ENCODE assay signal across 14 cellular contexts in genomic region chr5:36647046-36647445, GRCh38. TPM values are rescaled to one million over a fixed set of nuclear protein-coding genes. Genes with fewer than 3 reads are reported as not detected.
"Had no signal": no experiment of that assay in that cellular context is flagged by ENCODE, and none has a peak within 500 bp of the region (broad histone marks: within the 10 kb centered on the region; RNA-seq: fewer than 3 reads in every experiment).

No MANE protein-coding gene starts in this region.

- ATAC-seq: activated CD8-positive, alpha-beta memory T cell treated with anti-CD3 and anti-CD28 coated beads, Interleukin-2, amount 10 ng/mL, durations not matched to agents 7 days and 5 days; effector memory CD8-positive, alpha-beta T cell; mucosa of descending colon; natural killer cell had no signal

- H3K27me3 ChIP-seq: thyroid gland had no signal

- H3K27ac ChIP-seq: epithelial cell of prostate, prostate gland, thyroid gland had no signal

- DNase-seq: activated CD4-positive, alpha-beta T cell treated with anti-CD3 and anti-CD28 coated beads, Interleukin-2, amount 50 U/mL, for 4 hours; activated CD8-positive, alpha-beta memory T cell treated with anti-CD3 and anti-CD28 coated beads, Interleukin-2, amount 10 ng/mL, durations not matched to agents 7 days and 5 days; activated effector memory CD4-positive, alpha-beta T cell treated with Interleukin-2 at 50 U/mL for 16 hours; activated T-cell treated with anti-CD3 and anti-CD28 coated beads, Interleukin-2, amount 50 U/mL, for 24 hours; effector memory CD8-positive, alpha-beta T cell; immature natural killer cell; left cardiac atrium; mammary epithelial cell; mucosa of descending colon; natural killer cell; T-helper 2 cell; thyroid gland had no signal

- H3K4me1 ChIP-seq: prostate gland, thyroid gland had no signal

- H3K36me3 ChIP-seq: prostate gland, thyroid gland had no signal

- H3K4me3 ChIP-seq: mucosa of descending colon, prostate gland, thyroid gland had no signal

- H3K9me3 ChIP-seq: mucosa of descending colon, prostate gland, thyroid gland had no signal

RNA-seq across cellular contexts. Expression of gene SLC1A3, which starts 40.6 kb away (rescaled TPM):
- total RNA-seq: activated CD8-positive, alpha-beta memory T cell treated with anti-CD3 and anti-CD28 coated beads, Interleukin-2, amount 10 ng/mL, durations not matched to agents 7 days and 5 days had no signal
